Comparison of ENCODE assay signal across 1 cellular context in the genomic region with DNA sequence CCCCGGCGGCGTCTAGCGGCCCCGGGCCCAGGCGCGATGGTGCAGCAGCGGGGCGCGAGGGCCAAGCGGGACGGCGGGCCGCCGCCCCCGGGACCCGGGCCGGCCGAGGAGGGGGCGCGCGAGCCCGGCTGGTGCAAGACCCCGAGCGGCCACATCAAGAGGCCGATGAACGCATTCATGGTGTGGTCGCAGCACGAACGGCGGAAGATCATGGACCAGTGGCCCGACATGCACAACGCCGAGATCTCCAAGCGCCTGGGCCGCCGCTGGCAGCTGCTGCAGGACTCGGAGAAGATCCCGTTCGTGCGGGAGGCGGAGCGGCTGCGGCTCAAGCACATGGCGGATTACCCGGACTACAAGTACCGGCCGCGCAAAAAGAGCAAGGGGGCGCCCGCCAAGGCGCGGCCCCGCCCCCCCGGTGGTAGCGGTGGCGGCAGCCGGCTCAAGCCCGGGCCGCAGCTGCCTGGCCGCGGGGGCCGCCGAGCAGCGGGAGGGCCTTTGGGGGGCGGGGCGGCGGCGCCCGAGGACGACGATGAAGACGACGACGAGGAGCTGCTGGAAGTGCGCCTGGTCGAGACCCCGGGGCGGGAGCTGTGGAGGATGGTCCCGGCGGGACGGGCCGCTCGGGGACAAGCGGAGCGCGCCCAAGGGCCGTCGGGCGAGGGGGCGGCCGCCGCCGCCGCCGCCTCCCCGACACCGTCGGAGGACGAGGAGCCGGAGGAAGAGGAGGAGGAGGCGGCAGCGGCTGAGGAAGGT.
A peak's percentile ranks its signal among the peaks of the same experiment; 100 is the strongest.
TF ChIP-seq lines count a peak whose summit lies in the region.

No MANE protein-coding gene starts in this region.

TF ChIP-seq in HepG2, 621 proteins besides CTCF, POLR2A, EP300 and RAD21 (continued from another document and continues in another):
- TF ChIP-seq ZNF646 (CRISPR knock-in tag; IDR thresholded peaks at IDR 0.05) (no peak), CREB1 (IDR thresholded peaks at IDR 0.05) (no peak), CREB1 (CRISPR knock-in tag; IDR thresholded peaks at IDR 0.05) (no peak), EHMT2 (IDR thresholded peaks at IDR 0.05; ENCODE audit: borderline replicate concordance, low read depth, low read length) (no peak), NFYB (CRISPR knock-in tag; IDR thresholded peaks at IDR 0.05) (no peak), ZNF136 (CRISPR knock-in tag; IDR thresholded peaks at IDR 0.05; ENCODE audit: low read depth) (peak; percentile 16; the same call in 1 of the 2 replicates), NFKB2 (CRISPR knock-in tag; IDR thresholded peaks at IDR 0.05; ENCODE audit: borderline replicate concordance) (peak; percentile 80; the same call in 1 of the 2 replicates), ZNF256 (CRISPR knock-in tag; conservative IDR thresholded peaks at IDR 0.05) (no peak), WIZ (CRISPR knock-in tag; IDR thresholded peaks at IDR 0.05) (0 out of 2 replicates have a peak, but pooled peaks have one; percentile 1), ZNF687 (CRISPR knock-in tag; IDR thresholded peaks at IDR 0.05) (peak; percentile 53; the same call in 1 of the 2 replicates), ZNF780A (CRISPR knock-in tag; IDR thresholded peaks at IDR 0.05) (no peak), ZEB1 (IDR thresholded peaks at IDR 0.05; ENCODE audit: insufficient replicate concordance, low read depth) (no peak), ARID4A (CRISPR knock-in tag; IDR thresholded peaks at IDR 0.05; ENCODE audit: borderline replicate concordance) (peak; percentile 57; the same call in 1 of the 2 replicates), NFE2L1 (CRISPR knock-in tag; IDR thresholded peaks at IDR 0.05; ENCODE audit: borderline replicate concordance) (no peak), SETDB1 (CRISPR knock-in tag; IDR thresholded peaks at IDR 0.05; ENCODE audit: borderline replicate concordance) (no peak), ZNF121 (CRISPR knock-in tag; IDR thresholded peaks at IDR 0.05) (no peak), ATF7 (IDR thresholded peaks at IDR 0.05) (no peak), ATF7 (CRISPR knock-in tag; IDR thresholded peaks at IDR 0.05) (no peak), CEBPB (IDR thresholded peaks at IDR 0.05; ENCODE audit: borderline replicate concordance, low read depth, low read length) (no peak), ATF4 (CRISPR knock-in tag; IDR thresholded peaks at IDR 0.05) (0 out of 4 replicates have a peak, but pooled peaks of 1 of the 2 experiments have one; percentile 30), HOXA7 (CRISPR knock-in tag; IDR thresholded peaks at IDR 0.05) (no peak), ZNF703 (CRISPR knock-in tag; IDR thresholded peaks at IDR 0.05; ENCODE audit: borderline replicate concordance) (no peak), ARNT (IDR thresholded peaks at IDR 0.05) (no peak), SP4 (CRISPR knock-in tag; IDR thresholded peaks at IDR 0.05) (no peak; the same call in 1 of the 2 replicates), MAZ (IDR thresholded peaks at IDR 0.05; ENCODE audit: borderline replicate concordance, low read depth, low read length) (no peak), MAZ (CRISPR knock-in tag; IDR thresholded peaks at IDR 0.05; ENCODE audit: low read depth) (no peak; the same call in none of the 2 replicates)
- TF ChIP-seq, protein P1, sequence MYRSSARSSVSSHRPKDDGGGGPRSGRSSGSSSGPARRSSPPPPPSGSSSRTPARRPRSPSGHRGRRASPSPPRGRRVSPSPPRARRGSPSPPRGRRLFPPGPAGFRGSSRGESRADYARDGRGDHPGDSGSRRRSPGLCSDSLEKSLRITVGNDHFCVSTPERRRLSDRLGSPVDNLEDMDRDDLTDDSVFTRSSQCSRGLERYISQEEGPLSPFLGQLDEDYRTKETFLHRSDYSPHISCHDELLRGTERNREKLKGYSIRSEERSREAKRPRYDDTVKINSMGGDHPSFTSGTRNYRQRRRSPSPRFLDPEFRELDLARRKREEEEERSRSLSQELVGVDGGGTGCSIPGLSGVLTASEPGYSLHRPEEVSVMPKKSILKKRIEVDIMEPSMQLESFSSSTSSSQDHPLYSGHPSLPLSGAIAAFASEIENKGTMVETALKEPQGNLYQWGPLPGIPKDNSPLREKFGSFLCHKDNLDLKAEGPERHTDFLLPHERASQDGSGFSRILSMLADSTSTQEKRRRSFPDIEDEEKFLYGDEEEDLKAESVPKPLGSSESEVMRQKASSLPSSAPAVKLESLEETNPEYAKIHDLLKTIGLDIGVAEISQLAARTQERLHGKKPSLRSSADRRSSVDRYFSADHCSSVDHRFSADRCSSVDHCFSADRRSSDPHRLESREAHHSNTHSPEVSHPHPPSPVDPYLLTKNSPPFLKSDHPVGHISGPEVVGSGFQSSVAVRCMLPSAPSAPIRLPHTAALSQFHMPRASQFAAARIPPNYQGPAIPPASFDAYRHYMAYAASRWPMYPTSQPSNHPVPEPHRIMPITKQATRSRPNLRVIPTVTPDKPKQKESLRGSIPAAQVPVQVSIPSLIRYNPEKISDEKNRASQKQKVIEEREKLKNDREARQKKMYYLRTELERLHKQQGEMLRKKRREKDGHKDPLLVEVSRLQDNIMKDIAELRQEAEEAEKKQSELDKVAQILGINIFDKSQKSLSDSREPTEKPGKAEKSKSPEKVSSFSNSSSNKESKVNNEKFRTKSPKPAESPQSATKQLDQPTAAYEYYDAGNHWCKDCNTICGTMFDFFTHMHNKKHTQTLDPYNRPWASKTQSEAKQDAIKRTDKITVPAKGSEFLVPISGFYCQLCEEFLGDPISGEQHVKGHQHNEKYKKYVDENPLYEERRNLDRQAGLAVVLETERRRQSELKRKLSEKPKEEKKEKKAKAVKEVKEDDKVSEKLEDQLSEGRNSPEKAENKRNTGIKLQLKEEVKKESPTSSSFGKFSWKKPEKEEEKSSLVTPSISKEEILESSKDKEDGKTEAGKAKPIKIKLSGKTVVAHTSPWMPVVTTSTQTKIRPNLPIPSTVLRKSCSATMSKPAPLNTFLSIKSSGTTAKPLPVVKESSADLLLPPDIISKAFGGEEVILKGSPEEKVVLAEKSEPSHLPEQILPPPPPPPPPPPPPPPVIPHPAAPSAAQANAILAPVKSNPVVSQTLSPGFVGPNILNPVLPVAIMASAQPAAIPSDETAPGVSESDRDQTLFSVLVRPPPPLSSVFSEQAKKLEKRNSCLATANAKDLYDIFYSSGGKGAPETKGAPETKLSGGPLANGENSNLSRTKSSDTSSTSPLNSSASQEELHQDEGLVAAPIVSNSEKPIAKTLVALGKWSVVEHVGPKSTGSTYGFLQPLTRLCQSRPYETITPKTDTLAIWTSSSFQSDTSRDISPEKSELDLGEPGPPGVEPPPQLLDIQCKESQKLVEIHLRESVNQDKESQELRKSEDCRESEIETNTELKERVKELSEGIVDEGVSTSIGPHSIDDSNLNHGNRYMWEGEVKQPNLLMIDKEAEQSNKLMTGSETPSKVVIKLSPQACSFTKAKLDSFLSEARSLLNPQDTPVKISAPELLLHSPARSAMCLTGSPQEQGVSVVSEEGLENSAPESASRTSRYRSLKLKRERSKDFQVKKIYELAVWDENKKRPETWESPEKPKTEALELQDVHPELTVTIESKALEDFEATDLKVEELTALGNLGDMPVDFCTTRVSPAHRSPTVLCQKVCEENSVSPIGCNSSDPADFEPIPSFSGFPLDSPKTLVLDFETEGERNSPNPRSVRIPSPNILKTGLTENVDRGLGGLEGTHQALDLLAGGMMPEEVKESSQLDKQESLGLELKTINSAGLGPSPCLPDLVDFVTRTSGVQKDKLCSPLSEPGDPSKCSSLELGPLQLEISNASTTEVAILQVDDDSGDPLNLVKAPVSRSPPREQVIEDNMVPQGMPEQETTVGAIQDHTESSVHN (CRISPR knock-in tag; IDR thresholded peaks at IDR 0.05): no peak
